Comparison of ENCODE assay signal across 14 cellular contexts in genomic region chr11:16511109-16511806, GRCh38.
DNase-seq lines count a peak whose midpoint lies in the region; ATAC-seq and TF ChIP-seq lines count a peak whose summit lies in the region.
"Had no signal": no experiment of that assay in that cellular context is flagged by ENCODE, and none has a peak within 500 bp of the region (broad histone marks: within the 10 kb centered on the region; RNA-seq: fewer than 3 reads in every experiment).

No MANE protein-coding gene starts in this region.

- no peaks in the 10 kb centered on the region for H3K9me3 ChIP-seq in HUES48 (ENCODE audit: control insufficient read depth, insufficient read depth, low read length)
- H3K9me3 ChIP-seq: Caco-2 had no signal

- POLR2A ChIA-PET in activated CD4-positive, alpha-beta T cell treated with anti-CD3 and anti-CD28 coated beads, Interleukin-2, amount 10 ng/mL, durations not matched to agents 7 days and 5 days (lab: Charles Lee), result interaction anchor here (0.5 kb wide), 1 partner anchor 275 kb away, joined by 3 read pairs; no protein-coding TSS in a partner anchor

- no peak overlapping the region for H2AK5ac ChIP-seq in mesendoderm (ENCODE audit: low read length)

- no peak for TF ChIP-seq CTCF in brain microvascular endothelial cell (IDR thresholded peaks at IDR 0.05; ENCODE audit: low read depth, low read length, missing control alignments)

- no peak for ATAC-seq in GM21367 (IDR thresholded peaks at IDR 0.05; ENCODE audit: unreplicated experiment)

- no peak overlapping the region for H2BK5ac ChIP-seq in mesendoderm (ENCODE audit: low read length)

- H4K5ac ChIP-seq in mesendoderm (ENCODE audit: low read length), result no peak overlapping the region

- in situ Hi-C loops in brain microvascular endothelial cell (cut with HindIII; ENCODE audit: low pct_ligation_motif_present, low sequenced_read_pairs), result no loop called here

- H3K27ac ChIP-seq in HUES48 (ENCODE audit: low read depth, low read length), result peak overlapping the region; percentile 57
- H3K27ac ChIP-seq in brain microvascular endothelial cell, result no peak overlapping the region
- H3K27ac ChIP-seq in mesendoderm (ENCODE audit: low read depth, low read length), result no peak overlapping the region

- H3K36me3 ChIP-seq in HUES48 (ENCODE audit: control insufficient read depth, insufficient read depth, low read length) (no peaks in the 10 kb centered on the region), brain microvascular endothelial cell (replicated peaks) (no peaks in the 10 kb centered on the region), mesendoderm (ENCODE audit: control insufficient read depth, insufficient read depth, low read length) (no peaks in the 10 kb centered on the region)

- no peaks in the 10 kb centered on the region for H3K4me1 Mint-ChIP-seq in activated CD4-positive, alpha-beta T cell treated with anti-CD3 and anti-CD28 coated beads, Interleukin-2, amount 10 ng/mL, durations not matched to agents 7 days and 5 days

- CTCF ChIA-PET in activated CD4-positive, alpha-beta T cell treated with anti-CD3 and anti-CD28 coated beads, Interleukin-2, amount 10 ng/mL, durations not matched to agents 7 days and 5 days (lab: Charles Lee), result no interaction called here

- no peaks in the 10 kb centered on the region for H3K79me1 ChIP-seq in mesendoderm (ENCODE audit: low read length)

- peak; percentile 48 for DNase-seq in DMS53 (lab: John Stamatoyannopoulos, UW)
- peak; percentile 56 for DNase-seq in brain microvascular endothelial cell
- DNase-seq in mesendoderm, result peak; percentile 46
- no peak for DNase-seq in middle frontal gyrus (ENCODE audit: extremely low spot score, low spot score)
- no peak for DNase-seq in ureter (ENCODE audit: low spot score)
- no peak for DNase-seq in activated CD4-positive, alpha-beta T cell treated with anti-CD3 and anti-CD28 coated beads, Interleukin-2, amount 10 ng/mL, durations not matched to agents 7 days and 5 days
- DNase-seq: activated CD8-positive, alpha-beta memory T cell treated with anti-CD3 and anti-CD28 coated beads for 24 hours; Caco-2; effector CD8-positive, alpha-beta T cell; MV-4-11; T-helper 2 cell had no signal

- H3K9ac ChIP-seq in HUES48 (ENCODE audit: low read depth, low read length), result no peak overlapping the region
- no peak overlapping the region for H3K9ac ChIP-seq in mesendoderm (ENCODE audit: low read length)

- H3K23ac ChIP-seq in mesendoderm (ENCODE audit: low read length), result no peak overlapping the region

- H3K4me1 ChIP-seq in HUES48 (ENCODE audit: control insufficient read depth, insufficient read depth, low read length) (no peaks in the 10 kb centered on the region), mesendoderm (ENCODE audit: control insufficient read depth, low read depth, low read length) (no peaks in the 10 kb centered on the region)
- H3K4me1 ChIP-seq: Caco-2 had no signal

- no peak overlapping the region for H3K4ac ChIP-seq in mesendoderm (ENCODE audit: low read depth, low read length)

- H3K27me3 ChIP-seq in HUES48 (ENCODE audit: control insufficient read depth, insufficient read depth, low read length), result peaks cover 15% of the 10 kb centered on the region
- H3K27me3 ChIP-seq in brain microvascular endothelial cell (replicated peaks), result no peaks in the 10 kb centered on the region
- H3K27me3 ChIP-seq in mesendoderm (ENCODE audit: insufficient read depth, low read length, poor library complexity), result no peaks in the 10 kb centered on the region

- H3K4me3 Mint-ChIP-seq in activated CD4-positive, alpha-beta T cell treated with anti-CD3 and anti-CD28 coated beads, Interleukin-2, amount 10 ng/mL, durations not matched to agents 7 days and 5 days, result no peak overlapping the region
- H3K4me3 Mint-ChIP-seq: activated naive CD8-positive, alpha-beta T cell had no signal

- no peak overlapping the region for H2BK15ac ChIP-seq in mesendoderm (replicated peaks; ENCODE audit: low read depth)

- no peaks in the 10 kb centered on the region for H3K27me3 Mint-ChIP-seq in activated CD4-positive, alpha-beta T cell treated with anti-CD3 and anti-CD28 coated beads, Interleukin-2, amount 10 ng/mL, durations not matched to agents 7 days and 5 days
- H3K27me3 Mint-ChIP-seq: activated naive CD8-positive, alpha-beta T cell had no signal

- H3K27ac Mint-ChIP-seq in activated CD4-positive, alpha-beta T cell treated with anti-CD3 and anti-CD28 coated beads, Interleukin-2, amount 10 ng/mL, durations not matched to agents 7 days and 5 days, result no peak overlapping the region
- H3K27ac Mint-ChIP-seq: activated naive CD8-positive, alpha-beta T cell had no signal

- H2BK120ac ChIP-seq in mesendoderm (ENCODE audit: low read depth, low read length), result no peak overlapping the region

- no CpG with 5 or more reads among the region's 2 CpGs for WGBS in mesendoderm (ENCODE audit: extremely low coverage, insufficient coverage, low lambda C conversion rate)

- H3K4me3 ChIP-seq in HUES48 (ENCODE audit: low read depth, low read length) (no peak overlapping the region), brain microvascular endothelial cell (ENCODE audit: low read depth, low read length) (no peak overlapping the region), mesendoderm (ENCODE audit: low read length) (no peak overlapping the region)

- H4K8ac ChIP-seq in mesendoderm (ENCODE audit: low read depth, low read length), result no peak overlapping the region

- no peaks in the 10 kb centered on the region for H3K36me3 Mint-ChIP-seq in activated CD4-positive, alpha-beta T cell treated with anti-CD3 and anti-CD28 coated beads, Interleukin-2, amount 10 ng/mL, durations not matched to agents 7 days and 5 days (ENCODE audit: low read depth)
- H3K36me3 Mint-ChIP-seq: activated naive CD8-positive, alpha-beta T cell had no signal

- no peak overlapping the region for H3K56ac ChIP-seq in mesendoderm (ENCODE audit: low read length)

- H3K4me2 ChIP-seq in mesendoderm (ENCODE audit: low read length), result no peak overlapping the region

- H3K79me2 ChIP-seq in mesendoderm (ENCODE audit: control insufficient read depth, insufficient read depth, low read length), result no peaks in the 10 kb centered on the region

- H3K9me3 Mint-ChIP-seq in activated CD4-positive, alpha-beta T cell treated with anti-CD3 and anti-CD28 coated beads, Interleukin-2, amount 10 ng/mL, durations not matched to agents 7 days and 5 days, result peaks cover 8% of the 10 kb centered on the region

- no peak overlapping the region for H3K18ac ChIP-seq in mesendoderm (ENCODE audit: low read length)

Comparison
In these comparisons a context has a peak if more than half of its experiments do, and no peak if none do; other contexts are left out.
1. DNase-seq: peak in DMS53 (single experiment), brain microvascular endothelial cell (single experiment) and mesendoderm (single experiment); none in middle frontal gyrus (single experiment), ureter (single experiment) and activated CD4-positive, alpha-beta T cell treated with anti-CD3 and anti-CD28 coated beads, Interleukin-2, amount 10 ng/mL, durations not matched to agents 7 days and 5 days (single experiment).